Comparison of ENCODE assay signal across 12 cellular contexts in genomic region chr1:40824591-40825429, GRCh38. TPM values are rescaled to one million over a fixed set of nuclear protein-coding genes. Genes with fewer than 3 reads are reported as not detected.
DNase-seq lines count a peak whose midpoint lies in the region; ATAC-seq and TF ChIP-seq lines count a peak whose summit lies in the region.
"Had no signal": no experiment of that assay in that cellular context is flagged by ENCODE, and none has a peak within 500 bp of the region (broad histone marks: within the 10 kb centered on the region; RNA-seq: fewer than 3 reads in every experiment).

No MANE protein-coding gene starts in this region.

- no peaks in the 10 kb centered on the region for H3K9me3 ChIP-seq in cardiac muscle cell (ENCODE audit: low read depth)
- no peaks in the 10 kb centered on the region for H3K9me3 ChIP-seq in upper lobe of right lung

- DNase-seq in cardiac muscle cell (ENCODE audit: low read depth in 1 of 2, low spot score in 1 of 2) = peak in 1 of 2 donors; percentile 57
- no peak for DNase-seq in left cardiac atrium
- DNase-seq in astrocyte of the hippocampus (ENCODE audit: low read depth, low spot score) = peak; percentile 83
- peak; percentile 86 for DNase-seq in iris pigment epithelial cell (ENCODE audit: low read depth)
- DNase-seq in upper lobe of right lung = no peak
- DNase-seq in NCI-H1694 treated with DMSO at 0.1 percent for 48 hours (lab: John Stamatoyannopoulos, UW) = no peak
- no peak for DNase-seq in RPMI8226
- DNase-seq: NCI-H526 treated with DMSO at 0.1 percent for 48 hours had no signal

- ATAC-seq in left cardiac atrium (no peak), upper lobe of right lung (peak; percentile 14), GM19467 (IDR thresholded peaks at IDR 0.05; ENCODE audit: unreplicated experiment) (no peak)

- H3K4me1 ChIP-seq in cardiac muscle cell (ENCODE audit: low read depth) (peaks cover 12% of the 10 kb centered on the region), upper lobe of right lung (peaks cover 18% of the 10 kb centered on the region)
- H3K4me1 ChIP-seq: parathyroid adenoma had no signal

- TF ChIP-seq CTCF in cardiac muscle cell (IDR thresholded peaks at IDR 0.05; ENCODE audit: low read depth, low read length) (no peak), upper lobe of right lung (IDR thresholded peaks at IDR 0.05) (no peak)

- H3K27me3 ChIP-seq in cardiac muscle cell (no peaks in the 10 kb centered on the region), upper lobe of right lung (no peaks in the 10 kb centered on the region)

- intact Hi-C loops in left cardiac atrium (cut with DNase I) (no loop called here), upper lobe of right lung (cut with DNase I) (no loop called here)

- peak overlapping the region; percentile 73 for H3K27ac ChIP-seq in cardiac muscle cell
- no peak overlapping the region for H3K27ac ChIP-seq in upper lobe of right lung
- H3K27ac ChIP-seq: KMS-11, parathyroid adenoma, SK-N-MC had no signal

- H3K36me3 ChIP-seq in cardiac muscle cell (no peaks in the 10 kb centered on the region), upper lobe of right lung (no peaks in the 10 kb centered on the region)

- H3K4me3 ChIP-seq in cardiac muscle cell (no peak overlapping the region), upper lobe of right lung (no peak overlapping the region)
- H3K4me3 ChIP-seq: SK-N-MC had no signal

RNA-seq across cellular contexts. Expression of gene CITED4, which starts 37.4 kb away (rescaled TPM):
- 92.7 and 98.6 TPM in 2 replicates for total RNA-seq in cardiac muscle cell
- polyA plus RNA-seq in cardiac muscle cell = 180 and 207 TPM in 2 replicates
- total RNA-seq in left cardiac atrium = 10 to 100 TPM; 22.9 to 26.5 TPM
- 23.2 TPM for total RNA-seq in upper lobe of right lung

RNA-seq across cellular contexts. Expression of gene KCNQ4, which starts 41.2 kb away (rescaled TPM):
- 1.3 and 3.7 TPM in 2 replicates for total RNA-seq in cardiac muscle cell
- 0.13 and 1.0 TPM in 2 replicates for polyA plus RNA-seq in cardiac muscle cell
- total RNA-seq in left cardiac atrium = 1 to 10 TPM; 1.3 to 1.4 TPM
- total RNA-seq in upper lobe of right lung = 0.96 TPM

Comparison
In these comparisons a context has a peak if more than half of its experiments do, and no peak if none do; other contexts are left out.
1. DNase-seq: peak in astrocyte of the hippocampus (single experiment) and iris pigment epithelial cell (single experiment); none in left cardiac atrium (single experiment), upper lobe of right lung (single experiment), NCI-H1694 treated with DMSO at 0.1 percent for 48 hours (single experiment) and RPMI8226 (single experiment).